Comparison of ENCODE assay signal across 14 cellular contexts in genomic region chr6:52454556-52454955, GRCh38. TPM values are rescaled to one million over a fixed set of nuclear protein-coding genes. Genes with fewer than 3 reads are reported as not detected.
DNase-seq lines count a peak whose midpoint lies in the region; ATAC-seq and TF ChIP-seq lines count a peak whose summit lies in the region.
"Had no signal": no experiment of that assay in that cellular context is flagged by ENCODE, and none has a peak within 500 bp of the region (broad histone marks: within the 10 kb centered on the region; RNA-seq: fewer than 3 reads in every experiment).

No MANE protein-coding gene starts in this region.

- H3K4me1 ChIP-seq in mucosa of descending colon (ENCODE audit: low read depth) (no peaks in the 10 kb centered on the region), prostate gland (replicated peaks) (no peaks in the 10 kb centered on the region)

- H3K9me3 ChIP-seq in mucosa of descending colon (no peaks in the 10 kb centered on the region), prostate gland (no peaks in the 10 kb centered on the region)
- H3K9me3 ChIP-seq: ovary had no signal

- H3K27ac ChIP-seq in prostate gland, result no peak overlapping the region
- H3K27ac ChIP-seq: ovary had no signal

- ATAC-seq in mucosa of descending colon (peak; percentile 84), GM18870 (IDR thresholded peaks at IDR 0.05; ENCODE audit: unreplicated experiment) (no peak)
- ATAC-seq: activated CD4-positive, alpha-beta T cell treated with anti-CD3 and anti-CD28 coated beads for 36 hours had no signal

- DNase-seq in ELR (ENCODE audit: low read depth) (peak; percentile 65), LoVo (ENCODE audit: low spot score) (peak; percentile 73), choroid plexus epithelial cell (ENCODE audit: low read depth) (peak; percentile 52), mucosa of descending colon (no peak), posterior vena cava (ENCODE audit: low spot score) (no peak), NCI-H146 (lab: John Stamatoyannopoulos, UW) (no peak), prostate gland (ENCODE audit: low spot score) (no peak)
- DNase-seq: activated CD4-positive, alpha-beta T cell treated with anti-CD3 and anti-CD28 coated beads for 36 hours; DMS 273 treated with DMSO at 0.1 percent for 48 hours; midbrain; NCI-H1694 treated with DMSO at 0.1 percent for 48 hours; NCI-H524 treated with DMSO at 0.1 percent for 48 hours; ovary had no signal

- no peaks in the 10 kb centered on the region for H3K27me3 ChIP-seq in prostate gland (replicated peaks; ENCODE audit: insufficient read depth)
- H3K27me3 ChIP-seq: ovary had no signal

- H3K36me3 ChIP-seq in mucosa of descending colon (ENCODE audit: low read depth) (no peaks in the 10 kb centered on the region), prostate gland (no peaks in the 10 kb centered on the region)
- H3K36me3 ChIP-seq: ovary had no signal

- 75% methylated on average over 2 of the region's 2 CpGs for WGBS in prostate gland

- intact Hi-C loops in mucosa of descending colon (cut with DNase I, micrococcal nuclease) (no loop called here), posterior vena cava (cut with DNase I) (no loop called here), prostate gland (cut with DNase I) (no loop called here)

- H3K4me3 ChIP-seq in choroid plexus epithelial cell (ENCODE audit: low read depth, low read length) (no peak overlapping the region), mucosa of descending colon (no peak overlapping the region), prostate gland (no peak overlapping the region)
- H3K4me3 ChIP-seq: ovary had no signal

- TF ChIP-seq CTCF in choroid plexus epithelial cell (conservative IDR thresholded peaks at IDR 0.05; ENCODE audit: low read depth, low read length), result no peak
- no peak for TF ChIP-seq CTCF in mucosa of descending colon (IDR thresholded peaks at IDR 0.05)
- no peak for TF ChIP-seq CTCF in prostate gland (IDR thresholded peaks at IDR 0.05)

- TF ChIP-seq POLR2A in prostate gland (IDR thresholded peaks at IDR 0.05), result no peak

RNA-seq across cellular contexts. Expression of gene EFHC1, which starts 34.4 kb away (rescaled TPM):
- total RNA-seq in mucosa of descending colon (10 to 100 TPM; 10.8 to 22.2 (median 20.5) TPM), posterior vena cava (10 to 100 TPM; 12.0 to 13.5 TPM), prostate gland (10 to 100 TPM; 19.4 to 23.5 TPM)

Comparison
In these comparisons a context has a peak if more than half of its experiments do, and no peak if none do; other contexts are left out.
1. DNase-seq: peak in ELR (single experiment), LoVo (single experiment) and choroid plexus epithelial cell (single experiment); none in mucosa of descending colon (0 of 3), posterior vena cava (single experiment), NCI-H146 (single experiment) and prostate gland (single experiment).